In genomic region chr4:159594576-159594975, GRCh38 we compare ENCODE assay signal across 13 cellular contexts.
DNase-seq lines count a peak whose midpoint lies in the region; TF ChIP-seq lines count a peak whose summit lies in the region.
"Had no signal": no experiment of that assay in that cellular context is flagged by ENCODE, and none has a peak within 500 bp of the region (broad histone marks: within the 10 kb centered on the region; RNA-seq: fewer than 3 reads in every experiment).

No MANE protein-coding gene starts in this region.

- H3K4me1 Mint-ChIP-seq in endodermal cell (peaks cover 53% of the 10 kb centered on the region), nephron progenitor cell (peaks cover 24% of the 10 kb centered on the region)
- H3K4me1 Mint-ChIP-seq in activated CD4-positive, alpha-beta memory T cell treated with anti-CD3 and anti-CD28 coated beads, Interleukin-2, amount 10 ng/mL, durations not matched to agents 7 days and 5 days, result no peaks in the 10 kb centered on the region
- H3K4me1 Mint-ChIP-seq: CD4-positive, alpha-beta memory T cell had no signal

- H3K9me3 ChIP-seq in HUES6 (ENCODE audit: control insufficient read depth, insufficient read depth, low read depth, low read length) (no peaks in the 10 kb centered on the region), endodermal cell (ENCODE audit: control insufficient read depth, low read length) (no peaks in the 10 kb centered on the region)
- H3K9me3 ChIP-seq: A549, BE2C had no signal

- H3K4me1 ChIP-seq in HUES6 (ENCODE audit: control insufficient read depth, insufficient read depth, low read length) (peaks cover 47% of the 10 kb centered on the region), endodermal cell (ENCODE audit: control insufficient read depth, insufficient read depth, low read length) (peaks cover 18% of the 10 kb centered on the region)
- H3K4me1 ChIP-seq: A549, BE2C had no signal

- H3K27ac Mint-ChIP-seq in endodermal cell, result peak overlapping the region; percentile 97
- peak overlapping the region; percentile 36 for H3K27ac Mint-ChIP-seq in nephron progenitor cell
- no peak overlapping the region for H3K27ac Mint-ChIP-seq in activated CD4-positive, alpha-beta memory T cell treated with anti-CD3 and anti-CD28 coated beads, Interleukin-2, amount 10 ng/mL, durations not matched to agents 7 days and 5 days
- H3K27ac Mint-ChIP-seq: CD4-positive, alpha-beta memory T cell had no signal

- H3K9ac ChIP-seq in HUES6 (ENCODE audit: low read length), result peak overlapping the region; percentile 82
- H3K9ac ChIP-seq in endodermal cell (ENCODE audit: extremely low read depth, low read length, poor library complexity, severe bottlenecking), result peak overlapping the region; percentile 42

- H3K36me3 Mint-ChIP-seq in endodermal cell (ENCODE audit: low read depth) (no peaks in the 10 kb centered on the region), nephron progenitor cell (ENCODE audit: low read depth) (no peaks in the 10 kb centered on the region)
- no peaks in the 10 kb centered on the region for H3K36me3 Mint-ChIP-seq in activated CD4-positive, alpha-beta memory T cell treated with anti-CD3 and anti-CD28 coated beads, Interleukin-2, amount 10 ng/mL, durations not matched to agents 7 days and 5 days (ENCODE audit: low read depth)
- H3K36me3 Mint-ChIP-seq: CD4-positive, alpha-beta memory T cell had no signal

- peak overlapping the region; percentile 92 for H3K27ac ChIP-seq in HUES6 (ENCODE audit: low read depth, low read length)
- H3K27ac ChIP-seq in endodermal cell (ENCODE audit: low read depth, low read length), result peak overlapping the region; percentile 1
- H3K27ac ChIP-seq: A549, C4-2B had no signal

- POLR2A ChIA-PET in activated CD4-positive, alpha-beta memory T cell treated with anti-CD3 and anti-CD28 coated beads, Interleukin-2, amount 10 ng/mL, durations not matched to agents 7 days and 5 days (lab: Charles Lee), result no interaction called here

- H3K27me3 ChIP-seq in HUES6 (ENCODE audit: control insufficient read depth, insufficient read depth, low read length) (no peaks in the 10 kb centered on the region), endodermal cell (ENCODE audit: control insufficient read depth, insufficient read depth, low read length, poor library complexity, severe bottlenecking) (no peaks in the 10 kb centered on the region)
- H3K27me3 ChIP-seq: BE2C had no signal

- CTCF ChIA-PET in activated CD4-positive, alpha-beta memory T cell treated with anti-CD3 and anti-CD28 coated beads, Interleukin-2, amount 10 ng/mL, durations not matched to agents 7 days and 5 days (lab: Charles Lee), result no interaction called here

- H3K4me3 Mint-ChIP-seq in endodermal cell (no peak overlapping the region), nephron progenitor cell (no peak overlapping the region)
- no peak overlapping the region for H3K4me3 Mint-ChIP-seq in activated CD4-positive, alpha-beta memory T cell treated with anti-CD3 and anti-CD28 coated beads, Interleukin-2, amount 10 ng/mL, durations not matched to agents 7 days and 5 days
- H3K4me3 Mint-ChIP-seq: CD4-positive, alpha-beta memory T cell had no signal

- H3K4me3 ChIP-seq in HUES6 (ENCODE audit: low read depth, low read length) (no peak overlapping the region), endodermal cell (ENCODE audit: low read length) (no peak overlapping the region)
- H3K4me3 ChIP-seq: A549 had no signal

- 56 to 58% methylated on average over 2 of the region's 2 CpGs for WGBS in endodermal cell (ENCODE audit: insufficient coverage in 1 of 2, insufficient read length in 1 of 2), 2 experiments

- H3K36me3 ChIP-seq in HUES6 (ENCODE audit: control insufficient read depth, insufficient read depth, low read length) (no peaks in the 10 kb centered on the region), endodermal cell (ENCODE audit: control insufficient read depth, insufficient read depth, low read length) (no peaks in the 10 kb centered on the region)
- H3K36me3 ChIP-seq: BE2C had no signal

- H3K27me3 Mint-ChIP-seq in endodermal cell (ENCODE audit: insufficient read depth) (no peaks in the 10 kb centered on the region), nephron progenitor cell (ENCODE audit: low read depth, poor library complexity) (no peaks in the 10 kb centered on the region)
- no peaks in the 10 kb centered on the region for H3K27me3 Mint-ChIP-seq in activated CD4-positive, alpha-beta memory T cell treated with anti-CD3 and anti-CD28 coated beads, Interleukin-2, amount 10 ng/mL, durations not matched to agents 7 days and 5 days
- H3K27me3 Mint-ChIP-seq: CD4-positive, alpha-beta memory T cell had no signal

- H3K9me3 Mint-ChIP-seq in endodermal cell, result no peaks in the 10 kb centered on the region
- no peaks in the 10 kb centered on the region for H3K9me3 Mint-ChIP-seq in nephron progenitor cell
- no peaks in the 10 kb centered on the region for H3K9me3 Mint-ChIP-seq in activated CD4-positive, alpha-beta memory T cell treated with anti-CD3 and anti-CD28 coated beads, Interleukin-2, amount 10 ng/mL, durations not matched to agents 7 days and 5 days

- no peak for TF ChIP-seq CTCF in endodermal cell (conservative IDR thresholded peaks at IDR 0.05)
- TF ChIP-seq CTCF in nephron progenitor cell (IDR thresholded peaks at IDR 0.05), result no peak

- DNase-seq in endodermal cell, result peak; percentile 49
- DNase-seq in nephron progenitor cell, result no peak
- no peak for DNase-seq in NCI-H774 (lab: John Stamatoyannopoulos, UW)
- no peak for DNase-seq in dermis blood vessel endothelial cell
- no peak for DNase-seq in activated CD4-positive, alpha-beta memory T cell treated with anti-CD3 and anti-CD28 coated beads, Interleukin-2, amount 10 ng/mL, durations not matched to agents 7 days and 5 days
- DNase-seq: BE2C; CD4-positive, alpha-beta memory T cell; COR-L47; DND-41; GF-D8 had no signal
